ENCODE assay signal across 13 cellular contexts in the genomic region with DNA sequence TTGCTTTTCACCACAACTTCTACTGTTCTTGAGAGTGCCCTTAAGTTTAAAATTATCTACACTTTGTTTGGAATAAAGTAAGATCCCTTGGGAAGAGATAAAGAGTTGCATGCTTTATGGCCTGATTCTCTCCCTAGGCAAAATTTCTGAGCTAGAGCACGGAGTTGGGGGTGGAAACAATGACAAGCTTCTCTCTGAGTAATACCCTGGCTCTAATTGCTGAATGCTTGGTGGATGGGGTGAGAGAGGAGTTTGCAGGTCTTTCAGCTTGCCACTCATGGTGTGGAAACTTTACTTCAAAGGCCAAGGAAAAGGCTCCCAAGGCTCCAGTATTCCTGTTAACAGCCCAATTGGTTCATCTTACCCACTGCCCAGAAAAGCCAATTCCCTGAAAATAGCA. TPM values are rescaled to one million over a fixed set of nuclear protein-coding genes. Genes with fewer than 3 reads are reported as not detected.
A peak's percentile ranks its signal among the peaks of the same experiment; 100 is the strongest.
DNase-seq lines count a peak whose midpoint lies in the region; ATAC-seq, FAIRE-seq and TF ChIP-seq lines count a peak whose summit lies in the region.
"Had no signal": no experiment of that assay in that cellular context is flagged by ENCODE, and none has a peak within 500 bp of the region (broad histone marks: within the 10 kb centered on the region; RNA-seq: fewer than 3 reads in every experiment).

No MANE protein-coding gene starts in this region.

- TF ChIP-seq CTCF in bronchial epithelial cell (IDR thresholded peaks at IDR 0.05; ENCODE audit: insufficient read depth, low read length, severe bottlenecking) (no peak), body of pancreas (IDR thresholded peaks at IDR 0.05) (no peak)

- FAIRE-seq in bronchial epithelial cell (lab: Jason Lieb, UNC), result peak; percentile 82

- POLR2A ChIA-PET in activated CD4-positive, alpha-beta T cell treated with anti-CD3 and anti-CD28 coated beads for 36 hours (lab: Charles Lee), result interaction anchor here (0.9 to 2.6 kb wide), 3 partner anchors 9 to 17 kb away, joined by 3 to 6 read pairs (median 3); no protein-coding TSS in a partner anchor

- H3K4me3 Mint-ChIP-seq in activated CD4-positive, alpha-beta T cell treated with anti-CD3 and anti-CD28 coated beads for 36 hours, result no peak overlapping the region
- peak overlapping the region; percentile 71 for H3K4me3 Mint-ChIP-seq in T-helper 17 cell
- H3K4me3 Mint-ChIP-seq: brain had no signal

- H3K9me3 ChIP-seq in T-helper 17 cell (ENCODE audit: control insufficient read depth, low read length, poor library complexity, severe bottlenecking) (no peaks in the 10 kb centered on the region), body of pancreas (no peaks in the 10 kb centered on the region)
- H3K9me3 ChIP-seq: upper lobe of left lung had no signal

- no peak overlapping the region for H3K4me3 ChIP-seq in bronchial epithelial cell (ENCODE audit: low read depth, low read length)
- H3K4me3 ChIP-seq in skeletal muscle cell (ENCODE audit: low read depth, low read length), result no peak overlapping the region
- H3K4me3 ChIP-seq in body of pancreas, result no peak overlapping the region
- H3K4me3 ChIP-seq: upper lobe of left lung had no signal

- no peaks in the 10 kb centered on the region for H3K4me1 ChIP-seq in body of pancreas
- H3K4me1 ChIP-seq: upper lobe of left lung had no signal

- H3K27ac Mint-ChIP-seq in activated CD4-positive, alpha-beta T cell treated with anti-CD3 and anti-CD28 coated beads for 36 hours, result peak overlapping the region; percentile 79
- H3K27ac Mint-ChIP-seq in T-helper 17 cell, result peak overlapping the region; percentile 98
- H3K27ac Mint-ChIP-seq: brain had no signal

- no peaks in the 10 kb centered on the region for H3K27me3 ChIP-seq in bronchial epithelial cell (ENCODE audit: control insufficient read depth, insufficient read depth, low read length)
- peaks cover 0 to 4% of the 10 kb centered on the region in 2 donors for H3K27me3 ChIP-seq in body of pancreas
- H3K27me3 ChIP-seq: upper lobe of left lung had no signal

- intact Hi-C loops in activated CD4-positive, alpha-beta T cell treated with anti-CD3 and anti-CD28 coated beads for 36 hours (cut with DNase I, micrococcal nuclease), result loop anchor here in 1 of 2 experiments (1.0 kb wide), 1 partner anchor 113 kb away; no protein-coding TSS in a partner anchor
- intact Hi-C loops in body of pancreas (cut with DNase I), result no loop called here

- TF ChIP-seq POLR2A in body of pancreas (IDR thresholded peaks at IDR 0.05), result no peak

- 58 to 79% methylated on average over 1 of the region's 1 CpG for WGBS in body of pancreas, 2 donors

- peak; percentile 35 for ATAC-seq in activated CD4-positive, alpha-beta T cell treated with anti-CD3 and anti-CD28 coated beads for 36 hours
- ATAC-seq in T-helper 17 cell, result no peak
- no peak for ATAC-seq in body of pancreas

- H3K36me3 ChIP-seq in bronchial epithelial cell (ENCODE audit: control insufficient read depth, insufficient read depth, low read length) (no peaks in the 10 kb centered on the region), body of pancreas (replicated peaks in 1 of 2; ENCODE audit: insufficient read depth in 1 of 2, low read depth in 2 of 2) (no peaks in the 10 kb centered on the region)
- H3K36me3 ChIP-seq: upper lobe of left lung had no signal

- CTCF ChIA-PET in activated CD4-positive, alpha-beta T cell treated with anti-CD3 and anti-CD28 coated beads for 36 hours (lab: Charles Lee), result interaction anchor here (0.9 to 5.3 kb wide), 10 partner anchors 10 to 97 kb away, joined by 3 to 66 read pairs (median 8); no protein-coding TSS in a partner anchor

- peak; percentile 52 for DNase-seq in activated CD4-positive, alpha-beta T cell treated with anti-CD3 and anti-CD28 coated beads for 36 hours
- DNase-seq in activated CD4-positive, alpha-beta T cell treated with anti-CD3 and anti-CD28 coated beads, Interleukin-2, amount 50 U/mL, for 1 hour, result no peak
- no peak for DNase-seq in T-helper 17 cell
- DNase-seq in bronchial epithelial cell (ENCODE audit: low read depth), result no peak
- peak; percentile 50 for DNase-seq in skeletal muscle cell (ENCODE audit: low read depth)
- DNase-seq in mesenteric fat pad (ENCODE audit: low spot score), result no peak
- DNase-seq in HK-2 (ENCODE audit: unreplicated experiment), result no peak
- DNase-seq in body of pancreas, result no peak
- DNase-seq: 8988T, DMS79 treated with DMSO at 0.1 percent for 48 hours, KG1, upper lobe of left lung had no signal

- H3K9me3 Mint-ChIP-seq in activated CD4-positive, alpha-beta T cell treated with anti-CD3 and anti-CD28 coated beads for 36 hours (ENCODE audit: low read depth), result no peaks in the 10 kb centered on the region

- H3K4me1 Mint-ChIP-seq in activated CD4-positive, alpha-beta T cell treated with anti-CD3 and anti-CD28 coated beads for 36 hours, result peaks cover 51% of the 10 kb centered on the region
- peaks cover 41% of the 10 kb centered on the region for H3K4me1 Mint-ChIP-seq in T-helper 17 cell
- H3K4me1 Mint-ChIP-seq: brain had no signal

- no peaks in the 10 kb centered on the region for H3K27me3 Mint-ChIP-seq in activated CD4-positive, alpha-beta T cell treated with anti-CD3 and anti-CD28 coated beads for 36 hours
- no peaks in the 10 kb centered on the region for H3K27me3 Mint-ChIP-seq in T-helper 17 cell

- no peak overlapping the region for H3K27ac ChIP-seq in body of pancreas
- H3K27ac ChIP-seq: upper lobe of left lung had no signal

- H3K36me3 Mint-ChIP-seq in activated CD4-positive, alpha-beta T cell treated with anti-CD3 and anti-CD28 coated beads for 36 hours (ENCODE audit: low read depth), result no peaks in the 10 kb centered on the region
- peaks cover 2% of the 10 kb centered on the region for H3K36me3 Mint-ChIP-seq in T-helper 17 cell (ENCODE audit: low read depth)
- H3K36me3 Mint-ChIP-seq: brain had no signal

RNA-seq across cellular contexts. Expression of a gene that starts 26.1 kb away (rescaled TPM):
- total RNA-seq in activated CD4-positive, alpha-beta T cell treated with anti-CD3 and anti-CD28 coated beads for 36 hours, result 1 to 10 TPM; 1.4 to 1.6 TPM
- 10 to 100 TPM; 10.2 to 20.0 TPM for total RNA-seq in T-helper 17 cell
- total RNA-seq in bronchial epithelial cell, result 0.26 and 0.53 TPM in 2 replicates
- total RNA-seq in mesenteric fat pad, result 2.6 TPM
- 1 to 10 TPM; 2.6 to 5.9 TPM for total RNA-seq in body of pancreas

Comparison
In these comparisons a context has a peak if more than half of its experiments do, and no peak if none do; other contexts are left out.
1. DNase-seq: peak in activated CD4-positive, alpha-beta T cell treated with anti-CD3 and anti-CD28 coated beads for 36 hours (single experiment) and skeletal muscle cell (single experiment); none in activated CD4-positive, alpha-beta T cell treated with anti-CD3 and anti-CD28 coated beads, Interleukin-2, amount 50 U/mL, for 1 hour (single experiment), T-helper 17 cell (0 of 3), bronchial epithelial cell (single experiment), mesenteric fat pad (single experiment), HK-2 (single experiment) and body of pancreas (0 of 4).